In the genomic region with DNA sequence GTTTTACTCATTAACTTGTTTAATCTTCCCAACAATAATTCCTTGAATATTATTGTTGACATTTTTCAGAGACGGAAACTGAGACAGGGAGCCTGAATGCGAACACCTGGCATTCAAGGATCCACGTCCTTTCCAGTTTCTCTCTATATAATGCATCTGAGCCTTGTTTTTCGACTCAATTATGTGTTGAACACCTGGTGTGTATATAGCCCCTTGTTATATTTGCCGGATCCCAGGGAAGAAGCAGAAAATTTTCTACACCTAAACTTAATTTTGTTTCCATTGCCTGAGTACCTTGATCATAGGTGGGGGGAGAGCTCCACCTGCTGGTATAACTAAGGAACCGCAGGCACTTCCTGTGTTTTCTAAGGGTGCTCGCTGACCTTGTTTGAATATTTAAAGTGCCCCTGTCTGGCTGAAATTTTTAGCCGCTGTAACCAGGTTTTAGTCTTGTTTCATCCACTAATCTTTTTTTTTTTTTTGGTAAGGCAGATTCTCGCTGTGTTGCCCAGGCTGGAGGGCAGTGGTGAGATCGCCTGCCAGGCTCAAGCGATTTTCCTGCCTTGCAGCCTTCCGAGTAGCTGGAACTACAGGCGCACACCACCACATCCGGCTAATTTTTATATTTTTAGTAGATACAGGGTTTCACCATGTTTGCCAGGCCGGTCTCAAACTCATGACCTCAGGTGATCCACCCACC, we compare ENCODE assay signal across 9 cellular contexts. TPM values are rescaled to one million over a fixed set of nuclear protein-coding genes. Genes with fewer than 3 reads are reported as not detected.
DNase-seq lines count a peak whose midpoint lies in the region; ATAC-seq and TF ChIP-seq lines count a peak whose summit lies in the region.
"Had no signal": no experiment of that assay in that cellular context is flagged by ENCODE, and none has a peak within 500 bp of the region (broad histone marks: within the 10 kb centered on the region; RNA-seq: fewer than 3 reads in every experiment).

No MANE protein-coding gene starts in this region.

- H3K4me3 ChIP-seq in lower leg skin (ENCODE audit: low read depth, poor library complexity, severe bottlenecking) = no peak overlapping the region

- WGBS in lower leg skin, 2 donors = 34 to 37% methylated on average over 15 of the region's 15 CpGs

- DNase-seq in EL (peak; percentile 67), NCI-H748 (lab: John Stamatoyannopoulos, UW; ENCODE audit: unreplicated experiment) (peak; percentile 55), dermis microvascular lymphatic vessel endothelial cell (ENCODE audit: low read depth in 2 of 2) (peak; percentile 48 to 67), lower leg skin (ENCODE audit: low spot score in 2 of 2) (peak; percentile 67 to 86)
- peak; percentile 38 to 74 for DNase-seq in activated CD4-positive, alpha-beta T cell treated with anti-CD3 and anti-CD28 coated beads, Interleukin-2, amount 50 U/mL, for 24 hours (ENCODE audit: low read depth in 1 of 2, low spot score in 1 of 2)
- DNase-seq in stimulated activated CD4-positive, alpha-beta T cell treated with anti-CD3 and anti-CD28 coated beads, TNF-alpha, amount 100 ng/mL, for 1 hour (ENCODE audit: low read depth in 3 of 3, low spot score in 1 of 3) = peak; percentile 29 to 42 (median 34)

- ATAC-seq in HG03439 (IDR thresholded peaks at IDR 0.05; ENCODE audit: unreplicated experiment) (peak; percentile 44), HG03045 (IDR thresholded peaks at IDR 0.05; ENCODE audit: unreplicated experiment) (no peak)

- intact Hi-C loops in lower leg skin (cut with DNase I; ENCODE audit: low total_unique reads) = loop anchor here (5.0 kb wide), 1 partner anchor 225 kb away; no protein-coding TSS in a partner anchor

- TF ChIP-seq POLR2A in lower leg skin (IDR thresholded peaks at IDR 0.05) = no peak

- TF ChIP-seq CTCF in lower leg skin (IDR thresholded peaks at IDR 0.05) = peak in 1 of 3 donors; percentile 76

RNA-seq across cellular contexts. Expression of gene NUBP1, which starts 6.6 kb away (rescaled TPM):
- total RNA-seq in dermis microvascular lymphatic vessel endothelial cell = 26.2 and 32.6 TPM in 2 replicates
- total RNA-seq in lower leg skin = 10 to 100 TPM; 16.3 to 26.7 (median 25.1) TPM

RNA-seq across cellular contexts. Expression of gene TEKT5, which starts 42.3 kb away (rescaled TPM):
- total RNA-seq in dermis microvascular lymphatic vessel endothelial cell (not detected in 2 replicates), lower leg skin (under 1 TPM in 3 of 4 donors, not detected in 1; 0.20 to 0.93 (median 0.42) TPM)
- total RNA-seq: pulmonary artery endothelial cell had no signal
